In genomic region chr4:134906404-134907023, GRCh38 we compare ENCODE assay signal across 9 cellular contexts.
DNase-seq lines count a peak whose midpoint lies in the region; ATAC-seq, FAIRE-seq and TF ChIP-seq lines count a peak whose summit lies in the region.
"Had no signal": no experiment of that assay in that cellular context is flagged by ENCODE, and none has a peak within 500 bp of the region (broad histone marks: within the 10 kb centered on the region; RNA-seq: fewer than 3 reads in every experiment).

No MANE protein-coding gene starts in this region.

- H3K9ac ChIP-seq in endothelial cell of umbilical vein (replicated peaks; ENCODE audit: extremely low read depth, insufficient read depth, low read length): no peak overlapping the region

- H3K27ac Mint-ChIP-seq in activated T-cell treated with anti-CD3 and anti-CD28 coated beads, Interleukin-2, amount 50 U/mL, for 72 hours: no peak overlapping the region

- FAIRE-seq in endothelial cell of umbilical vein (lab: Jason Lieb, UNC): no peak

- CTCF ChIA-PET in endothelial cell of umbilical vein (lab: Charles Lee): interaction anchor here (0.6 to 1.7 kb wide), 16 partner anchors 13 to 1958 kb away, joined by 3 to 21 read pairs (median 5); partner anchors contain the start of gene PCDH10

- H3K36me3 Mint-ChIP-seq in activated T-cell treated with anti-CD3 and anti-CD28 coated beads, Interleukin-2, amount 50 U/mL, for 72 hours (ENCODE audit: insufficient read depth in 2 of 2): no peaks in the 10 kb centered on the region

- no peak overlapping the region for H3K4me2 ChIP-seq in endothelial cell of umbilical vein (ENCODE audit: insufficient read depth, low read length)

- no peak overlapping the region for H2AFZ ChIP-seq in endothelial cell of umbilical vein (ENCODE audit: low read depth, low read length)

- H3K9me3 ChIP-seq in endothelial cell of umbilical vein (replicated peaks; ENCODE audit: control insufficient read depth, insufficient read depth, low read length): no peaks in the 10 kb centered on the region
- H3K9me3 ChIP-seq: SJSA1 had no signal

- H3K4me3 Mint-ChIP-seq in activated T-cell treated with anti-CD3 and anti-CD28 coated beads, Interleukin-2, amount 50 U/mL, for 72 hours: no peak overlapping the region

- DNase-seq in NCI-H1105 treated with DMSO at 0.1 percent for 48 hours (lab: John Stamatoyannopoulos, UW) (peak; percentile 20), NCI-H1105 (lab: John Stamatoyannopoulos, UW) (no peak), NCI-H748 (lab: John Stamatoyannopoulos, UW; ENCODE audit: unreplicated experiment) (peak; percentile 42), endothelial cell of umbilical vein (ENCODE audit: low read depth, low spot score) (peak; percentile 40), putamen (ENCODE audit: low spot score) (peak; percentile 7)
- DNase-seq in activated T-cell treated with anti-CD3 and anti-CD28 coated beads, Interleukin-2, amount 50 U/mL, for 72 hours: no peak
- DNase-seq in stimulated activated naive CD4-positive, alpha-beta T cell treated with Interleukin-2 at 50 U/mL for 16 hours (lab: John Stamatoyannopoulos, UW): no peak

- H3K27ac ChIP-seq in endothelial cell of umbilical vein (ENCODE audit: insufficient read depth, low read depth, low read length): no peak overlapping the region
- H3K27ac ChIP-seq: SJSA1 had no signal

- no peaks in the 10 kb centered on the region for H3K79me2 ChIP-seq in endothelial cell of umbilical vein (ENCODE audit: control insufficient read depth, insufficient read depth, low read length)

- H3K27me3 Mint-ChIP-seq in activated T-cell treated with anti-CD3 and anti-CD28 coated beads, Interleukin-2, amount 50 U/mL, for 72 hours (ENCODE audit: low read depth): no peaks in the 10 kb centered on the region

- BruUV-seq in endothelial cell of umbilical vein (replicated peaks; lab: Mats Ljungman, UMichigan): no TSS peak

- H3K27me3 ChIP-seq in endothelial cell of umbilical vein (ENCODE audit: control insufficient read depth in 2 of 2, insufficient read depth in 2 of 2, low read length in 2 of 2): no peaks in the 10 kb centered on the region
- H3K27me3 ChIP-seq: SJSA1 had no signal

- intact Hi-C loops in endothelial cell of umbilical vein (cut with micrococcal nuclease): loop anchor here (1.0 to 2.0 kb wide), 4 partner anchors 436 to 1958 kb away; no protein-coding TSS in a partner anchor

- H3K4me3 ChIP-seq in endothelial cell of umbilical vein (replicated peaks in 1 of 3; ENCODE audit: insufficient read depth in 1 of 3, low read depth in 1 of 3, low read length in 3 of 3): no peak overlapping the region
- H3K4me3 ChIP-seq: SJSA1 had no signal

- H3K9me1 ChIP-seq in endothelial cell of umbilical vein (replicated peaks; ENCODE audit: control insufficient read depth, extremely low read depth, insufficient read depth, low read length): no peaks in the 10 kb centered on the region

- no peak for TF ChIP-seq POLR2A in endothelial cell of umbilical vein (IDR thresholded peaks at IDR 0.05; ENCODE audit: low read depth, low read length)
- TF ChIP-seq POLR2A in GM18505 (IDR thresholded peaks at IDR 0.05; ENCODE audit: borderline replicate concordance, extremely low read depth, insufficient read depth, insufficient read length): no peak

- H4K20me1 ChIP-seq in endothelial cell of umbilical vein (replicated peaks; ENCODE audit: control insufficient read depth, extremely low read depth, insufficient read depth, low read length): no peaks in the 10 kb centered on the region

- dilution Hi-C loops in endothelial cell of umbilical vein (cut with MboI; ENCODE audit: extremely low pct_ligation_motif_present, low sequenced_read_pairs): no loop called here

- H3K36me3 ChIP-seq in endothelial cell of umbilical vein (ENCODE audit: control insufficient read depth in 2 of 2, extremely low read depth in 1 of 2, insufficient read depth in 2 of 2, low read length in 2 of 2): no peaks in the 10 kb centered on the region
- H3K36me3 ChIP-seq: SJSA1 had no signal

- POLR2A ChIA-PET in endothelial cell of umbilical vein (lab: Charles Lee): no interaction called here

- no peak for ATAC-seq in GM18505 (IDR thresholded peaks at IDR 0.05; ENCODE audit: unreplicated experiment)
- no peak for ATAC-seq in activated T-cell treated with anti-CD3 and anti-CD28 coated beads, Interleukin-2, amount 50 U/mL, for 72 hours (replicated peaks in 1 of 2)

- H3K4me1 Mint-ChIP-seq in activated T-cell treated with anti-CD3 and anti-CD28 coated beads, Interleukin-2, amount 50 U/mL, for 72 hours (ENCODE audit: low read depth): no peaks in the 10 kb centered on the region

- H3K4me1 ChIP-seq in endothelial cell of umbilical vein (ENCODE audit: control insufficient read depth, extremely low read depth, insufficient read depth, low read length): no peaks in the 10 kb centered on the region
- H3K4me1 ChIP-seq: SJSA1 had no signal

- peaks cover 8 to 10% of the 10 kb centered on the region in 2 donors for H3K9me3 Mint-ChIP-seq in activated T-cell treated with anti-CD3 and anti-CD28 coated beads, Interleukin-2, amount 50 U/mL, for 72 hours

- TF ChIP-seq CTCF in endothelial cell of umbilical vein (IDR thresholded peaks at IDR 0.05; ENCODE audit: extremely low read depth in 1 of 2, insufficient read depth in 1 of 2, low read depth in 1 of 2, low read length in 2 of 2): peak in 1 of 2 donors; percentile 22

TF ChIP-seq in endothelial cell of umbilical vein, 7 proteins besides CTCF, POLR2A, EP300 and RAD21:
- TF ChIP-seq POLR2AphosphoS5 (IDR thresholded peaks at IDR 0.05; ENCODE audit: insufficient read depth, low read depth, low read length) (no peak), GATA2 (IDR thresholded peaks at IDR 0.05; ENCODE audit: insufficient read depth, insufficient read length, low read depth, low read length) (no peak), EZH2 (IDR thresholded peaks at IDR 0.05; ENCODE audit: borderline replicate concordance, low read depth, low read length, severe bottlenecking) (no peak), FOS (IDR thresholded peaks at IDR 0.05; ENCODE audit: borderline replicate concordance, insufficient read depth, low read length) (no peak), MYC (IDR thresholded peaks at IDR 0.05; ENCODE audit: low read depth, low read length) (no peak), JUN (IDR thresholded peaks at IDR 0.05; ENCODE audit: borderline replicate concordance, insufficient read depth, insufficient read length, low read depth) (no peak)
- TF ChIP-seq, protein P1, sequence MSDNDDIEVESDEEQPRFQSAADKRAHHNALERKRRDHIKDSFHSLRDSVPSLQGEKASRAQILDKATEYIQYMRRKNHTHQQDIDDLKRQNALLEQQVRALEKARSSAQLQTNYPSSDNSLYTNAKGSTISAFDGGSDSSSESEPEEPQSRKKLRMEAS (IDR thresholded peaks at IDR 0.05; ENCODE audit: insufficient read depth, insufficient read length): no peak

Comparison
In these comparisons a context has a peak if more than half of its experiments do, and no peak if none do; other contexts are left out.
1. DNase-seq: peak in NCI-H1105 treated with DMSO at 0.1 percent for 48 hours (single experiment), NCI-H748 (single experiment), endothelial cell of umbilical vein (single experiment) and putamen (single experiment); none in NCI-H1105 (single experiment), activated T-cell treated with anti-CD3 and anti-CD28 coated beads, Interleukin-2, amount 50 U/mL, for 72 hours (0 of 2) and stimulated activated naive CD4-positive, alpha-beta T cell treated with Interleukin-2 at 50 U/mL for 16 hours (single experiment).